In genomic region chr3:12868039-12869024, GRCh38 we compare ENCODE assay signal across 8 cellular contexts. TPM values are rescaled to one million over a fixed set of nuclear protein-coding genes. Genes with fewer than 3 reads are reported as not detected.
DNase-seq lines count a peak whose midpoint lies in the region; ATAC-seq and TF ChIP-seq lines count a peak whose summit lies in the region.

No MANE protein-coding gene starts in this region.

- H3K4me3 ChIP-seq in gastroesophageal sphincter (peak overlapping the region in 1 of 2 donors; percentile 32), tibial artery (peak overlapping the region in 1 of 2 donors; percentile 7)

- no peak for TF ChIP-seq EP300 in gastroesophageal sphincter (IDR thresholded peaks at IDR 0.05)

- no peaks in the 10 kb centered on the region for H3K36me3 Mint-ChIP-seq in activated naive CD4-positive, alpha-beta T cell treated with anti-CD3 and anti-CD28 coated beads for 36 hours (ENCODE audit: low read depth)

- H3K4me3 Mint-ChIP-seq in activated naive CD4-positive, alpha-beta T cell treated with anti-CD3 and anti-CD28 coated beads for 36 hours: peak overlapping the region; percentile 67

- H3K9me3 ChIP-seq in gastroesophageal sphincter (peaks cover 0 to 11% (median 0%) of the 10 kb centered on the region in 3 donors), tibial artery (no peaks in the 10 kb centered on the region)

- H3K4me1 ChIP-seq in gastroesophageal sphincter: peaks cover 0 to 16% (median 10%) of the 10 kb centered on the region in 3 donors
- H3K4me1 ChIP-seq in tibial artery: peaks cover 0 to 13% (median 6%) of the 10 kb centered on the region in 4 donors

- TF ChIP-seq CTCF in LNCAP (IDR thresholded peaks at IDR 0.05) (peak; percentile 92), gastroesophageal sphincter (IDR thresholded peaks at IDR 0.05) (peak in 3 of 4 experiments; percentile 90 to 95 (median 93)), tibial artery (IDR thresholded peaks at IDR 0.05) (peak; percentile 92 to 93)

- intact Hi-C loops in activated naive CD4-positive, alpha-beta T cell treated with anti-CD3 and anti-CD28 coated beads for 36 hours (cut with micrococcal nuclease): loop anchor here (1.0 to 5.0 kb wide), 4 partner anchors 24 to 584 kb away; no protein-coding TSS in a partner anchor
- intact Hi-C loops in tibial artery (cut with DNase I; ENCODE audit: low total_unique reads): loop anchor here (5.0 kb wide), 1 partner anchor 124 kb away; no protein-coding TSS in a partner anchor

- DNase-seq in DMS53 treated with DMSO at 0.1 percent for 48 hours (lab: John Stamatoyannopoulos, UW; ENCODE audit: unreplicated experiment) (peak; percentile 55), SHP77 treated with DMSO at 0.1 percent for 48 hours (lab: John Stamatoyannopoulos, UW) (peak; percentile 73), non-pigmented ciliary epithelial cell (ENCODE audit: low read depth) (peak; percentile 56), tibial artery (peak; percentile 83 to 90)
- peak; percentile 71 for DNase-seq in activated naive CD4-positive, alpha-beta T cell treated with anti-CD3 and anti-CD28 coated beads for 36 hours

- peaks cover 8% of the 10 kb centered on the region for H3K9me3 Mint-ChIP-seq in activated naive CD4-positive, alpha-beta T cell treated with anti-CD3 and anti-CD28 coated beads for 36 hours

- peaks cover 7% of the 10 kb centered on the region for H3K4me1 Mint-ChIP-seq in activated naive CD4-positive, alpha-beta T cell treated with anti-CD3 and anti-CD28 coated beads for 36 hours (ENCODE audit: low read depth)

- WGBS in gastroesophageal sphincter (ENCODE audit: low coverage in 1 of 2), 2 donors: 19 to 26% methylated on average over 13 to 21 of the region's 45 CpGs

- H3K27ac Mint-ChIP-seq in activated naive CD4-positive, alpha-beta T cell treated with anti-CD3 and anti-CD28 coated beads for 36 hours: no peak overlapping the region

- peaks cover 16% of the 10 kb centered on the region for H3K27me3 Mint-ChIP-seq in activated naive CD4-positive, alpha-beta T cell treated with anti-CD3 and anti-CD28 coated beads for 36 hours (ENCODE audit: low read depth)

- H3K27ac ChIP-seq in gastroesophageal sphincter: peak overlapping the region in 1 of 4 donors; percentile 16
- H3K27ac ChIP-seq in tibial artery: no peak overlapping the region

- H3K36me3 ChIP-seq in gastroesophageal sphincter: no peaks in the 10 kb centered on the region
- H3K36me3 ChIP-seq in tibial artery: no peaks in the 10 kb centered on the region

- TF ChIP-seq POLR2A in gastroesophageal sphincter (IDR thresholded peaks at IDR 0.05): no peak

- CTCF ChIA-PET in activated naive CD4-positive, alpha-beta T cell treated with anti-CD3 and anti-CD28 coated beads for 36 hours (lab: Charles Lee): interaction anchor here (0.8 to 5.3 kb wide), 12 partner anchors 10 to 121 kb away, joined by 3 to 52 read pairs (median 4); partner anchors contain the start of gene RPL32

- peak; percentile 54 for ATAC-seq in GM21786 (IDR thresholded peaks at IDR 0.05; ENCODE audit: unreplicated experiment)
- peak; percentile 94 for ATAC-seq in gastroesophageal sphincter

- no peaks in the 10 kb centered on the region for H3K27me3 ChIP-seq in gastroesophageal sphincter
- H3K27me3 ChIP-seq in tibial artery: peaks cover 0 to 10% of the 10 kb centered on the region in 2 donors

RNA-seq across cellular contexts. Expression of gene RPL32, which starts 27.0 kb away (rescaled TPM):
- total RNA-seq in activated naive CD4-positive, alpha-beta T cell treated with anti-CD3 and anti-CD28 coated beads for 36 hours: 1,000 to 10,000 TPM; 3,385 to 3,704 TPM
- total RNA-seq in gastroesophageal sphincter: 100 to 1,000 TPM; 679 to 924 (median 775) TPM
